ENCODE assay signal across 1 cellular context in the genomic region with DNA sequence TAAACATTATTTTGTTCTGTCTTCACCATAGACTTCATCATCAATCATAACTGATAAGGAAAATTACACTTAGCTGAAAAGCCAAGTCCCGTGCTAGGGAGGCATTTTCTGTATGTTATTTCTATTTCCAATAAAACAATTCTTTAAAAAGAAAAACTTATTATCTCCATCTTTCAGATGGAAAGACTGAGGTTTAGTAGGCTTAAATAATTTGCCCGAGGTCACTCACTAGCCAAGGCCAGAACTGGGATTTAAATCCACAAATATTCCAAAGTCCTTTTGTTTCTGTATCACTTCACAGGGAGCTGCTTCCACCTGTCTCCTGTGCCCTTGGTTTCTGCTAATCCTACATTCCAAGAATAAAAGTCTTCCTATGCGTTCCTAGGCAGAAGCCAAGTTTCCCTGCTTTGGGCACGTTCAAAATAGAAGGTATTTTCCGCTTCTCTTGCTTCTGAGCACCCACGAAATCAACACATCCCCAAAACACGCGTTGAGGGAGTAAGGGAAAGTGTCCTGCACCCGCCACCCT.
TF ChIP-seq lines count a peak whose summit lies in the region.

No MANE protein-coding gene starts in this region.

TF ChIP-seq in WTC11, 78 proteins besides CTCF, POLR2A, EP300 and RAD21 (continued from another document):
- TF ChIP-seq, protein P1, sequence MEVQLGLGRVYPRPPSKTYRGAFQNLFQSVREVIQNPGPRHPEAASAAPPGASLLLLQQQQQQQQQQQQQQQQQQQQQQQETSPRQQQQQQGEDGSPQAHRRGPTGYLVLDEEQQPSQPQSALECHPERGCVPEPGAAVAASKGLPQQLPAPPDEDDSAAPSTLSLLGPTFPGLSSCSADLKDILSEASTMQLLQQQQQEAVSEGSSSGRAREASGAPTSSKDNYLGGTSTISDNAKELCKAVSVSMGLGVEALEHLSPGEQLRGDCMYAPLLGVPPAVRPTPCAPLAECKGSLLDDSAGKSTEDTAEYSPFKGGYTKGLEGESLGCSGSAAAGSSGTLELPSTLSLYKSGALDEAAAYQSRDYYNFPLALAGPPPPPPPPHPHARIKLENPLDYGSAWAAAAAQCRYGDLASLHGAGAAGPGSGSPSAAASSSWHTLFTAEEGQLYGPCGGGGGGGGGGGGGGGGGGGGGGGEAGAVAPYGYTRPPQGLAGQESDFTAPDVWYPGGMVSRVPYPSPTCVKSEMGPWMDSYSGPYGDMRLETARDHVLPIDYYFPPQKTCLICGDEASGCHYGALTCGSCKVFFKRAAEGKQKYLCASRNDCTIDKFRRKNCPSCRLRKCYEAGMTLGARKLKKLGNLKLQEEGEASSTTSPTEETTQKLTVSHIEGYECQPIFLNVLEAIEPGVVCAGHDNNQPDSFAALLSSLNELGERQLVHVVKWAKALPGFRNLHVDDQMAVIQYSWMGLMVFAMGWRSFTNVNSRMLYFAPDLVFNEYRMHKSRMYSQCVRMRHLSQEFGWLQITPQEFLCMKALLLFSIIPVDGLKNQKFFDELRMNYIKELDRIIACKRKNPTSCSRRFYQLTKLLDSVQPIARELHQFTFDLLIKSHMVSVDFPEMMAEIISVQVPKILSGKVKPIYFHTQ (CRISPR knock-in tag; IDR thresholded peaks at IDR 0.05) = no peak
- TF ChIP-seq CREB1 (CRISPR knock-in tag; IDR thresholded peaks at IDR 0.05) (no peak), EMX1 (CRISPR knock-in tag; IDR thresholded peaks at IDR 0.05) (no peak), TP53 (CRISPR knock-in tag; IDR thresholded peaks at IDR 0.05) (no peak)
TF ChIP-seq in WTC11: peak in this region for 0.
